ENCODE assay signal across 27 cellular contexts in the genomic region with DNA sequence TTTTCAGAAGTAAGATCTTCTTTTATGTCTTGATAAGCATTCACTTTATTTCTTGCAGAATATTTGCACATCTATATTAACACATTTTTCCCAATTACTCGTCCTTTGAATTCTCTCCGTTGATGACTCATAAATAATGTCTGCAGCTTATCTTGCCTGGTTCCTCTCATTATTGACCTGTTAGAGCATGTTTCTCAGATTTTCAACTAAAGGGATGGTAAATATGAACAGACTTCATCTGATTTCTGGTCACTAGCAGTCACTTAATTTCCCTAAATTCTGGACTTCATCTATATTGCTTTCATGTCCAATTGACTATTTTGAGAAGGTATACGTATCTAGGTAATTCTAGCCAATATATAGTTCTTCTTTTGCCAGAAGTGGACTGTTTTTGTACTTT. TPM values are rescaled to one million over a fixed set of nuclear protein-coding genes. Genes with fewer than 3 reads are reported as not detected.
"Had no signal": no experiment of that assay in that cellular context is flagged by ENCODE, and none has a peak within 500 bp of the region (broad histone marks: within the 10 kb centered on the region; RNA-seq: fewer than 3 reads in every experiment).

No MANE protein-coding gene starts in this region.

- ATAC-seq: activated CD8-positive, alpha-beta memory T cell treated with anti-CD3 and anti-CD28 coated beads, Interleukin-2, amount 10 ng/mL, durations not matched to agents 7 days and 5 days; activated naive CD4-positive, alpha-beta T cell treated with anti-CD3 and anti-CD28 coated beads, Interleukin-2, amount 50 U/mL, for 72 hours; SK-N-SH treated with all-trans-retinoic acid at 6 μM for 48 hours; T-helper 17 cell; WTC11 had no signal

- H3K9me3 ChIP-seq: MG63, Peyer's patch, SJSA1 had no signal

- DNase-seq: activated CD4-positive, alpha-beta T cell treated with anti-CD3 and anti-CD28 coated beads, Interleukin-2, amount 10 ng/mL, durations not matched to agents 24 days and 14 days; activated CD4-positive, alpha-beta T cell treated with anti-CD3 and anti-CD28 coated beads, Interleukin-2, amount 50 U/mL, for 48 hours; activated CD4-positive, CD25-positive, alpha-beta regulatory T cell treated with anti-CD3 and anti-CD28 coated beads, Interleukin-2, amount 50 U/mL, for 72 hours; activated CD8-positive, alpha-beta memory T cell treated with anti-CD3 and anti-CD28 coated beads, Interleukin-2, amount 10 ng/mL, durations not matched to agents 7 days and 5 days; activated effector memory CD4-positive, alpha-beta T cell treated with anti-CD3 and anti-CD28 coated beads, Interleukin-2, amount 50 U/mL, for 16 hours; activated naive CD4-positive, alpha-beta T cell treated with Interleukin-2 at 50 U/mL for 16 hours; activated T-cell treated with anti-CD3 and anti-CD28 coated beads, Interleukin-2, amount 50 U/mL, for 24 hours; amygdala; KG1; MG63; MV-4-11; NCI-H1092 treated with DMSO at 0.1 percent for 48 hours; NCI-H1417 treated with DMSO at 0.1 percent for 48 hours; NCI-H187; NCI-H2081; NCI-H446; NCI-H524; Peyer's patch; SHP77; T-helper 17 cell; T-helper 9 cell had no signal

- H3K27ac ChIP-seq: Peyer's patch, SJSA1 had no signal

- H3K4me3 ChIP-seq: MG63, Peyer's patch, SJSA1 had no signal

- H3K4me1 ChIP-seq: Peyer's patch, SJSA1 had no signal

- H3K36me3 ChIP-seq: MG63, Peyer's patch, SJSA1 had no signal

- H3K27me3 ChIP-seq: MG63, Peyer's patch, SJSA1 had no signal

RNA-seq across cellular contexts. Expression of a gene that starts 6.1 kb away (rescaled TPM):
- total RNA-seq: activated CD4-positive, alpha-beta T cell treated with anti-CD3 and anti-CD28 coated beads, Interleukin-2, amount 10 ng/mL, durations not matched to agents 24 days and 14 days; activated CD8-positive, alpha-beta memory T cell treated with anti-CD3 and anti-CD28 coated beads, Interleukin-2, amount 10 ng/mL, durations not matched to agents 7 days and 5 days; activated naive CD4-positive, alpha-beta T cell treated with anti-CD3 and anti-CD28 coated beads, Interleukin-2, amount 50 U/mL, for 72 hours; cardiac septum; SJSA1; T-helper 17 cell; WTC11 had no signal
- polyA plus RNA-seq: IgD-negative memory B cell had no signal
